23 cellular contexts compared by ENCODE assay signal in the genomic region with DNA sequence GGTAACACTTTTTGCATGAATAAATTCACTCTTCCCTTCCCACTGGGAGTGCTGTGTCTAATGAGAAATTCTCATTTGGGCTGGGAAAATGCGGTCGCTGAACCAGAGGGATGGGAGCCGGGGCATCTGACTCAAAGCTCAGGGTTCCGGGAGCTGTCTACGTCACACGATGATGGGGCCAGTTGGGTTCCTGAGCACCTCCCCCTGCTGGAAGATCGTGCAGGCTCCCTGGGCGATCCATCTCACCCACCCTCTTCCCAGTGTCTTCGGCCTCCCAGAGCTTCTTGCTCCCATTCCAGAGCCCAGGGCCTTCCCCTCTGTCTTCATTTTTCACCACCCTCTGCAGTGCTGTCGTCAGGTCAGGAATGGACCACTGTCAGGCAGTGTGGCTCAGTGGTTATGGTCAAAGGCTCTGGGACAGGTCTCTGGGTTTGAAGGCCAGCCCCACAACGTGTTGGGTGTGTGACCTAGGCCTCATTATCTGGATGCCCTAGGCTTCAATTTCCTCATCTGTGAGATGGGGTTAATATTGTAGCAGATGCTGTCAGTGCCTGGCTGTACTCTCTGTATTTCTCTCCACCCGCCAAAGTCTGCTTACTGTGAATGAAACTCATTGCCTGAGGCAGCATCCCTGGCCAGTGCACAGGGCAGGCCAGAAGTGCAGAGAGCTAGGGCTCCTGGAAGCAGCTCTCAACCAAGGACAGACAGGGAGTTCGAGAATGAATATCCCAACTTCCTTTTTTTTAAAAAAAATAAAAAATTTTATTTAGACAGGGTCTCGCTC. TPM values are rescaled to one million over a fixed set of nuclear protein-coding genes. Genes with fewer than 3 reads are reported as not detected.
DNase-seq lines count a peak whose midpoint lies in the region; ATAC-seq, FAIRE-seq and TF ChIP-seq lines count a peak whose summit lies in the region.
"Had no signal": no experiment of that assay in that cellular context is flagged by ENCODE, and none has a peak within 500 bp of the region (broad histone marks: within the 10 kb centered on the region; RNA-seq: fewer than 3 reads in every experiment).

No MANE protein-coding gene starts in this region.

- H3K79me1 ChIP-seq in H1 (ENCODE audit: low read depth, low read length): peaks cover 2% of the 10 kb centered on the region; the same call in 1 of the 2 replicates

- DNase-seq in HepG2 (ENCODE audit: low spot score): no peak
- DNase-seq in right lobe of liver: no peak
- DNase-seq in H1 (ENCODE audit: low read depth in 1 of 2, low spot score in 2 of 2): no peak
- DNase-seq in MCF 10A (ENCODE audit: unreplicated experiment): no peak
- no peak for DNase-seq in activated effector memory CD4-positive, alpha-beta T cell treated with Interleukin-2 at 50 U/mL for 16 hours
- DNase-seq in NCI-H510A (lab: John Stamatoyannopoulos, UW): no peak
- DNase-seq: CD4-positive, alpha-beta T cell; GDM1; KG1; MM.1S; NCI-H2029; NCI-H446; NCI-H526; SIG-M5 had no signal

- no peak overlapping the region for H4K91ac ChIP-seq in H1 (replicated peaks; ENCODE audit: insufficient read length, low read length)

- no peak overlapping the region for H3K14ac ChIP-seq in H1 (ENCODE audit: insufficient read length)

- H3K27me3 ChIP-seq in HepG2 (ENCODE audit: control insufficient read depth in 1 of 2, insufficient read depth in 2 of 2, low read length in 2 of 2): peaks cover 2 to 11% of the 10 kb centered on the region in 2 experiments; a peak in 3 of 5 replicates
- no peaks in the 10 kb centered on the region for H3K27me3 ChIP-seq in right lobe of liver
- H3K27me3 ChIP-seq in H1 (replicated peaks in 1 of 4; ENCODE audit: control insufficient read depth in 3 of 4, extremely low read depth in 1 of 4, insufficient read depth in 3 of 4, low read length in 3 of 4): no peaks in the 10 kb centered on the region
- H3K27me3 ChIP-seq: BLaER1 treated with 17β-estradiol and CSF1 and Interleukin-3, amounts not matched to agents 10 nM and 100 nM had no signal

- H3K23me2 ChIP-seq in H1 (ENCODE audit: low read depth, low read length): no peaks in the 10 kb centered on the region

- no peak overlapping the region for H2BK12ac ChIP-seq in H1 (ENCODE audit: low read depth, low read length)

- TF ChIP-seq POLR2A in HepG2 (IDR thresholded peaks at IDR 0.05; ENCODE audit: insufficient read depth in 1 of 2, low read depth in 2 of 2, low read length in 2 of 2): no peak
- TF ChIP-seq POLR2A in right lobe of liver (IDR thresholded peaks at IDR 0.05): no peak
- TF ChIP-seq POLR2A in H1 (IDR thresholded peaks at IDR 0.05; ENCODE audit: control extremely low read depth in 1 of 2, low read depth in 2 of 2, low read length in 2 of 2): no peak

- H3K9me3 Mint-ChIP-seq in MCF 10A (ENCODE audit: unreplicated experiment): no peaks in the 10 kb centered on the region
- H3K9me3 Mint-ChIP-seq: CD4-positive, alpha-beta T cell had no signal

- TF ChIP-seq CTCF in HepG2 (CRISPR knock-in tag; IDR thresholded peaks at IDR 0.05): no peak
- no peak for TF ChIP-seq CTCF in right lobe of liver (IDR thresholded peaks at IDR 0.05)
- no peak for TF ChIP-seq CTCF in HEK293 (tag by site-specific recombination; IDR thresholded peaks at IDR 0.05)
- TF ChIP-seq CTCF in H1 (IDR thresholded peaks at IDR 0.05; ENCODE audit: control extremely low read depth in 1 of 3, insufficient read depth in 1 of 3, low read depth in 1 of 3, low read length in 3 of 3): peak in 2 of 3 experiments; percentile 12 to 15; a peak in 2 of 4 replicates
- TF ChIP-seq CTCF in MCF 10A (IDR thresholded peaks at IDR 0.05; ENCODE audit: unreplicated experiment): no peak

- no peak for TF ChIP-seq EP300 in HepG2 (IDR thresholded peaks at IDR 0.05; ENCODE audit: low read depth in 2 of 2, low read length in 2 of 2)
- TF ChIP-seq EP300 in HepG2 (CRISPR knock-in tag; IDR thresholded peaks at IDR 0.05; ENCODE audit: borderline replicate concordance): no peak
- no peak for TF ChIP-seq EP300 in H1 (IDR thresholded peaks at IDR 0.05; ENCODE audit: borderline replicate concordance in 1 of 2, low read depth in 2 of 2, low read length in 2 of 2)

- no peaks in the 10 kb centered on the region for H3K79me2 ChIP-seq in HepG2 (ENCODE audit: insufficient read depth, low read length)
- no peaks in the 10 kb centered on the region for H3K79me2 ChIP-seq in H1 (ENCODE audit: control insufficient read depth in 1 of 2, insufficient read depth in 2 of 2, low read length in 2 of 2)

- H3K27ac Mint-ChIP-seq in MCF 10A (ENCODE audit: low read depth, unreplicated experiment): no peak overlapping the region
- H3K27ac Mint-ChIP-seq: CD4-positive, alpha-beta T cell had no signal

- ATAC-seq in HepG2 (no peak), right lobe of liver (no peak)
- ATAC-seq: GM12878, Panc1 had no signal

- POLR2A ChIA-PET in HepG2 (lab: Yijun Ruan, JAX): no interaction called here
- POLR2A ChIA-PET in HEK293 (lab: Yijun Ruan, JAX): interaction anchor here (1.1 kb wide), 1 partner anchor 9 kb away, joined by 3 read pairs; no protein-coding TSS in a partner anchor
- POLR2A ChIA-PET in H1 (lab: Charles Lee; ENCODE audit: partially characterized antibody): interaction anchor here (0.6 to 1.4 kb wide), 4 partner anchors 17 to 41 kb away, joined by 3 read pairs; no protein-coding TSS in a partner anchor
- POLR2A ChIA-PET in MCF 10A (lab: Yijun Ruan, JAX): no interaction called here

- H3K4me3 ChIP-seq in HepG2 (replicated peaks in 1 of 3; ENCODE audit: insufficient read depth in 1 of 3, low read depth in 2 of 3, low read length in 3 of 3) (no peak overlapping the region), right lobe of liver (no peak overlapping the region), HEK293 (ENCODE audit: low read depth, low read length) (no peak overlapping the region), H1 (ENCODE audit: extremely low read depth in 1 of 4, insufficient read depth in 2 of 4, low read depth in 3 of 4, low read length in 4 of 4) (no peak overlapping the region)
- H3K4me3 ChIP-seq: BLaER1 treated with 17β-estradiol and CSF1 and Interleukin-3, amounts not matched to agents 10 nM and 100 nM; GM12878 had no signal

- BruUV-seq in HepG2 (replicated peaks; lab: Mats Ljungman, UMichigan) (no TSS peak), MCF 10A (replicated peaks; lab: Mats Ljungman, UMichigan) (no TSS peak)

- no peak overlapping the region for H2BK120ac ChIP-seq in H1 (replicated peaks; ENCODE audit: low read depth, low read length)

- H3K36me3 Mint-ChIP-seq in MCF 10A (ENCODE audit: insufficient read depth, unreplicated experiment): no peaks in the 10 kb centered on the region

- H2BK15ac ChIP-seq in H1 (ENCODE audit: low read length): no peak overlapping the region

- H3K4me2 ChIP-seq in HepG2 (ENCODE audit: low read depth, low read length) (no peak overlapping the region), H1 (ENCODE audit: insufficient read depth in 1 of 2, low read depth in 2 of 2, low read length in 2 of 2) (no peak overlapping the region)
- H3K4me2 ChIP-seq: BLaER1 treated with 17β-estradiol and CSF1 and Interleukin-3, amounts not matched to agents 10 nM and 100 nM had no signal

- no peak overlapping the region for H3K18ac ChIP-seq in H1 (ENCODE audit: extremely low read depth, low read length)

- no peaks in the 10 kb centered on the region for H3K27me3 Mint-ChIP-seq in MCF 10A (ENCODE audit: insufficient read depth, unreplicated experiment)

- no peak overlapping the region for H4K8ac ChIP-seq in H1 (ENCODE audit: extremely low read depth, insufficient read depth, low read length)

- H3K4me1 Mint-ChIP-seq in MCF 10A (ENCODE audit: insufficient read depth, unreplicated experiment): no peaks in the 10 kb centered on the region

- intact Hi-C loops in HepG2 (cut with micrococcal nuclease; ENCODE audit: unreplicated experiment): no loop called here
- intact Hi-C loops in right lobe of liver (cut with DNase I): no loop called here
- intact Hi-C loops in MCF 10A (cut with micrococcal nuclease): no loop called here

- H3K4me1 ChIP-seq in HepG2 (ENCODE audit: insufficient read depth, low read length) (peaks cover 7% of the 10 kb centered on the region), right lobe of liver (no peaks in the 10 kb centered on the region), HEK293 (ENCODE audit: control insufficient read depth, insufficient read depth, low read length) (no peaks in the 10 kb centered on the region), H1 (replicated peaks in 1 of 4; ENCODE audit: control insufficient read depth in 3 of 4, insufficient read depth in 4 of 4, low read length in 3 of 4) (peaks cover 0 to 3% (median 0%) of the 10 kb centered on the region in 4 experiments; a peak in 2 of 7 replicates)

- TF ChIP-seq RAD21 in HepG2 (CRISPR knock-in tag; IDR thresholded peaks at IDR 0.05) (no peak), H1 (IDR thresholded peaks at IDR 0.05 in 1 of 2, conservative IDR thresholded peaks at IDR 0.05 in 1 of 2; ENCODE audit: low read depth in 2 of 2, low read length in 2 of 2) (no peak; a peak in 1 of 4 replicates)

- no peak overlapping the region for H3K56ac ChIP-seq in H1 (replicated peaks; ENCODE audit: insufficient read length, low read depth, low read length)

- no peaks in the 10 kb centered on the region for H4K20me1 ChIP-seq in HepG2 (ENCODE audit: insufficient read depth, low read length)
- peaks cover 1 to 8% of the 10 kb centered on the region in 2 experiments for H4K20me1 ChIP-seq in H1 (replicated peaks in 1 of 2; ENCODE audit: control insufficient read depth in 1 of 2, insufficient read depth in 2 of 2, low read length in 2 of 2)

- no peak overlapping the region for H3K4ac ChIP-seq in H1 (replicated peaks; ENCODE audit: insufficient read length, low read depth, low read length)

- H3K27ac ChIP-seq in HepG2 (ENCODE audit: extremely low read length, insufficient read depth, low read length) (no peak overlapping the region), right lobe of liver (no peak overlapping the region), HEK293 (ENCODE audit: extremely low read depth, low read depth, low read length) (no peak overlapping the region), H1 (ENCODE audit: low read depth, low read length) (no peak overlapping the region)
- H3K27ac ChIP-seq: BLaER1 treated with 17β-estradiol and CSF1 and Interleukin-3, amounts not matched to agents 10 nM and 100 nM had no signal

- H2AFZ ChIP-seq in HepG2 (ENCODE audit: low read length) (no peak overlapping the region), H1 (ENCODE audit: low read length) (no peak overlapping the region)

- no peak overlapping the region for H4K5ac ChIP-seq in H1 (ENCODE audit: insufficient read length, low read depth, low read length)

- no peak overlapping the region for H2BK20ac ChIP-seq in H1 (ENCODE audit: low read length)

- no peak overlapping the region for H3K4me3 Mint-ChIP-seq in MCF 10A (ENCODE audit: unreplicated experiment)
- H3K4me3 Mint-ChIP-seq: CD4-positive, alpha-beta T cell had no signal

- WGBS in HepG2 (ENCODE audit: low lambda C conversion rate): 33% methylated on average over 14 of the region's 14 CpGs
- WGBS in right lobe of liver (ENCODE audit: insufficient coverage, low coverage, low lambda C conversion rate, missing lambda C conversion rate): 59% methylated on average over 12 of the region's 14 CpGs
- WGBS in H1 (ENCODE audit: extremely low coverage in 1 of 2, insufficient coverage in 1 of 2, insufficient read length in 1 of 2, insufficient replicate concordance in 2 of 2, low coverage in 1 of 2, low lambda C conversion rate in 2 of 2, missing lambda C conversion rate in 1 of 2), 2 experiments: 85% methylated on average over 11 of the region's 14 CpGs; no CpG with 5 or more reads in 1 of the 2 experiments

- H2BK5ac ChIP-seq in H1 (ENCODE audit: low read depth, low read length): no peak overlapping the region

- H2AK5ac ChIP-seq in H1 (ENCODE audit: low read depth, low read length): no peak overlapping the region

- H3K36me3 ChIP-seq in HepG2 (replicated peaks in 1 of 2; ENCODE audit: control insufficient read depth in 1 of 2, insufficient read depth in 2 of 2, low read length in 2 of 2) (no peaks in the 10 kb centered on the region), right lobe of liver (no peaks in the 10 kb centered on the region), HEK293 (ENCODE audit: control insufficient read depth in 2 of 2, insufficient read depth in 1 of 2, low read length in 2 of 2) (no peaks in the 10 kb centered on the region), H1 (ENCODE audit: control insufficient read depth in 2 of 4, insufficient read depth in 4 of 4, low read length in 3 of 4) (no peaks in the 10 kb centered on the region)
- H3K36me3 ChIP-seq: BLaER1 treated with 17β-estradiol and CSF1 and Interleukin-3, amounts not matched to agents 10 nM and 100 nM had no signal

- FAIRE-seq in HepG2 (lab: Jason Lieb, UNC) (no peak), H1 (lab: Jason Lieb, UNC) (no peak)
- FAIRE-seq: A204.1, D721Med, GM12878, HTR-8/SVneo had no signal

- in situ Hi-C loops in HepG2 (cut with HindIII; ENCODE audit: extremely low pct_ligation_motif_present, low pct_unique_long_range_greater_than_20kb): no loop called here

- no peak overlapping the region for H3K23ac ChIP-seq in H1 (ENCODE audit: insufficient read length)

- H3K9ac ChIP-seq in HepG2 (ENCODE audit: insufficient read depth, low read depth, low read length): no peak overlapping the region
- H3K9ac ChIP-seq in H1 (replicated peaks in 1 of 4; ENCODE audit: extremely low read depth in 1 of 4, low read depth in 3 of 4, low read length in 3 of 4): no peak overlapping the region
- H3K9ac ChIP-seq: BLaER1 treated with 17β-estradiol and CSF1 and Interleukin-3, amounts not matched to agents 10 nM and 100 nM had no signal

- CTCF ChIA-PET in HepG2 (lab: Yijun Ruan, JAX; ENCODE audit: low intra/inter-chr PET ratio, low total read pairs): no interaction called here
- CTCF ChIA-PET in HEK293 (lab: Yijun Ruan, JAX): interaction anchor here (0.6 to 0.7 kb wide), 2 partner anchors 352 to 478 kb away, joined by 3 read pairs; no protein-coding TSS in a partner anchor
- CTCF ChIA-PET in H1 (lab: Charles Lee; ENCODE audit: partially characterized antibody): interaction anchor here (0.6 to 3.1 kb wide), 16 partner anchors 8 to 442 kb away, joined by 3 to 13 read pairs (median 4); no protein-coding TSS in a partner anchor
- CTCF ChIA-PET in MCF 10A (lab: Yijun Ruan, JAX): interaction anchor here (0.6 kb wide), 1 partner anchor 19 kb away, joined by 3 read pairs; no protein-coding TSS in a partner anchor

- H3K9me3 ChIP-seq in HepG2 (ENCODE audit: low read length) (no peaks in the 10 kb centered on the region), right lobe of liver (no peaks in the 10 kb centered on the region), HEK293 (ENCODE audit: control insufficient read depth, insufficient read depth, low read depth, low read length) (no peaks in the 10 kb centered on the region), H1 (ENCODE audit: insufficient read depth in 2 of 2, low read depth in 1 of 2, low read length in 1 of 2) (no peaks in the 10 kb centered on the region)
- H3K9me3 ChIP-seq: BLaER1 treated with 17β-estradiol and CSF1 and Interleukin-3, amounts not matched to agents 10 nM and 100 nM had no signal

RNA-seq across cellular contexts. Expression of gene IGSF21, which starts 31.8 kb away (rescaled TPM):
- total RNA-seq in HepG2 (2016; rRNA removed; fragmentation: Illumina TruSeq; extraction: Trizol) (not detected in 2 replicates), right lobe of liver (1 to 10 TPM in 2 of 6 experiments, under 1 TPM in 4; 0.34 to 2.0 (median 0.71) TPM), MCF 10A (2022) (not detected in 2 replicates)
- not detected in 2 replicates for total RNA-seq in HepG2 (2016; cell fraction: cytosol; rRNA removed; fragmentation: Illumina TruSeq; extraction: Trizol; ENCODE audit: low read depth)
- total RNA-seq in HepG2 (2016; cell fraction: insoluble cytoplasmic fraction; rRNA removed; fragmentation: Illumina TruSeq; extraction: Trizol): not detected in 2 replicates
- total RNA-seq in HepG2 (2016; cell fraction: membrane; rRNA removed; fragmentation: Illumina TruSeq; extraction: Trizol): not detected in 2 replicates
- not detected in 2 replicates for total RNA-seq in HepG2 (2016; cell fraction: nucleus; rRNA removed; fragmentation: Illumina TruSeq; extraction: Trizol)
- polyA plus RNA-seq in HepG2 (2011; rRNA removed) (not detected in 2 replicates), H1 (2011; rRNA removed) (22.5 and 37.6 TPM in 2 replicates)
- polyA plus RNA-seq in HepG2 (2011; cell fraction: cytosol; rRNA removed): not detected in 2 replicates
- polyA plus RNA-seq in HepG2 (2011; cell fraction: nucleus; rRNA removed): not detected in 2 replicates
- polyA plus RNA-seq in HepG2 (2012): not detected in 2 replicates
- polyA plus RNA-seq in HepG2 (2016; cell fraction: cytosol; fragmentation: Illumina TruSeq; extraction: Trizol; ENCODE audit: low read depth): not detected in 2 replicates
- not detected in 2 replicates for polyA plus RNA-seq in HepG2 (2016; cell fraction: insoluble cytoplasmic fraction; fragmentation: Illumina TruSeq; extraction: Trizol; ENCODE audit: low read depth)
- not detected in 2 replicates for polyA plus RNA-seq in HepG2 (2016; cell fraction: membrane; fragmentation: Illumina TruSeq; extraction: Trizol; ENCODE audit: low read depth)
- not detected in 2 replicates for polyA plus RNA-seq in HepG2 (2016; cell fraction: nucleus; fragmentation: Illumina TruSeq; extraction: Trizol; ENCODE audit: insufficient read depth, low read depth)
- not detected in 2 replicates for polyA minus RNA-seq in HepG2 (2011; rRNA and poly(A)+ RNA removed; ENCODE audit: low replicate concordance)
- not detected in 2 replicates for polyA minus RNA-seq in HepG2 (2011; cell fraction: cytosol; rRNA and poly(A)+ RNA removed)
- polyA minus RNA-seq in HepG2 (2011; cell fraction: nucleus; rRNA and poly(A)+ RNA removed): not detected in 2 replicates
- 28.5 and 29.1 TPM in 2 replicates for total RNA-seq in H1 (2021; fragmentation: NEBNext Ultra II Directional; extraction: Animal tissue kit (Norgen Biotek cat#: 25700))
- polyA plus RNA-seq in H1 (2011; cell fraction: cytosol; rRNA removed): 13.3 TPM
- 27.6 TPM for polyA plus RNA-seq in H1 (2011; cell fraction: nucleus; rRNA removed)
- 15.1 to 20.1 TPM (median 18.1 TPM) in 4 replicates for polyA plus RNA-seq in H1 (2012, experiment 1 of 2)
- 14.3 TPM for polyA plus RNA-seq in H1 (2012, experiment 2 of 2)
- 31.3 TPM for polyA plus RNA-seq in H1 (2013, experiment 1 of 2)
- polyA plus RNA-seq in H1 (2013, experiment 2 of 2): 36.2 TPM
- polyA minus RNA-seq in H1 (2011; rRNA and poly(A)+ RNA removed): 12.0 and 17.4 TPM in 2 replicates
- polyA minus RNA-seq in H1 (2011; cell fraction: cytosol; rRNA and poly(A)+ RNA removed): 19.3 TPM
- 14.6 TPM for polyA minus RNA-seq in H1 (2011; cell fraction: nucleus; rRNA and poly(A)+ RNA removed)
- total RNA-seq: CD4-positive, alpha-beta T cell; GM12878; H4 had no signal
- polyA plus RNA-seq: AG04450 had no signal

Comparison
In these comparisons a context has a peak if more than half of its experiments do, and no peak if none do; other contexts are left out.
1. CTCF ChIP-seq: peak in H1 (2 of 3); none in HepG2 (single experiment), right lobe of liver (0 of 4), HEK293 (single experiment) and MCF 10A (single experiment).
2. POLR2A ChIA-PET loops: an anchor here in HEK293 (1.1 kb wide) and H1 (0.6 to 1.4 kb wide); none called in HepG2 and MCF 10A.